1 cellular context compared by ENCODE assay signal in the genomic region with DNA sequence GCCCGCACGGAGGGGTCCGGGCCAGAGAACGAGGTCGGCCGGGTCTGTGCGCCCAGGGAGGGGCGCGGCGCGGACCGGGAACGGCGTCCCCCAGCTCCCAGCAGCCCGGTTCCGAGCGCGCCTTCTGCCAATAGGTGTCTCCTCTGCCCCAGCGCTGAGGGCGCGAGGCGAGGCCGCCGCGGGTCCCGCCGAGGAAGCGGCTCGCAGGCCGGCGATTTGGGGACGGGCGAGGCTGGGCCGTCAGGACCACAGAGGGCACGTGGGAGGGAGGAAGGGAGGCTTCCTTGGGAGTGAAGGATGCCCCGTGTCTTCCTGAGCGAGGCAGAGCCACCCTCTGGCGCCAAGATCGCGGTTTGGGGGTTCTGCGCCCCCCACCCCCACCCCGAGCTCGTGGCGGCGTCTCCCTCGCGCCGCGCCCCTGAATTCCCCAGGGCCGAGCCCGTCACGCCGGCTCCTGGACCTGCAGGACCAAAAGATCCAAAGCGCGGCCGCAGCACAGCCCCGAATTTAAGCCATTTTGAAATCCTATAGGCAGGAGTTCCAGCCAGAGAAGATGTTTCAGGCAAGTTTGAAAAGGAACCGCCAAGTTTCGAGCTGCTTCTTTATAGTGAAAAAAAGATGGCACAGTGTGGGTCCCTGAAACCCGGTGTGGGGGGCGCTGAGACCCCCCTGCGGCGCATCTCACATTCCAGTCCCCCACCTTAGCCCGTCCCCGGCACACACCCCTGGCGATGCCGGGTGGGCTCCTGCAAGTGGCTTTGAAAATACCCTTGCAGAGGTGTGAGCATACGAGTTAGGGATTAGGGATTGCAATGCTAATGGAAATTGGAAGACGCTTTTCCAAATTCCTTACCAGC.
TF ChIP-seq lines count a peak whose summit lies in the region.

No MANE protein-coding gene starts in this region.

TF ChIP-seq in HEK293, 187 proteins besides CTCF, POLR2A, EP300 and RAD21 (continued from another document):
- TF ChIP-seq ZSCAN23 (tag by site-specific recombination; IDR thresholded peaks at IDR 0.05) (no peak), ZNF660 (tag by site-specific recombination; IDR thresholded peaks at IDR 0.05) (no peak), ZNF548 (tag by site-specific recombination; IDR thresholded peaks at IDR 0.05) (no peak)
